In genomic region chr16:69727916-69728270, GRCh38 we compare ENCODE assay signal across 1 cellular context.
A peak's percentile ranks its signal among the peaks of the same experiment; 100 is the strongest.
TF ChIP-seq lines count a peak whose summit lies in the region.

No MANE protein-coding gene starts in this region.

TF ChIP-seq in K562, 482 proteins besides CTCF, POLR2A, EP300 and RAD21 (continued from another document):
- TF ChIP-seq ETV5 (CRISPR knock-in tag; IDR thresholded peaks at IDR 0.05; ENCODE audit: low read depth) (no peak), SMC3 (conservative IDR thresholded peaks at IDR 0.05; ENCODE audit: insufficient read depth, low read depth, low read length) (no peak), NCOA4 (IDR thresholded peaks at IDR 0.05; ENCODE audit: partially characterized antibody) (no peak), TBP (optimal IDR thresholded peaks at IDR 0.05; ENCODE audit: low read depth, low read length) (no peak), CCNT2 (IDR thresholded peaks at IDR 0.05; ENCODE audit: borderline replicate concordance, extremely low read depth, insufficient read length, low read depth, low read length) (no peak), RBM34 (IDR thresholded peaks at IDR 0.05; ENCODE audit: borderline replicate concordance, insufficient read depth, low read length) (no peak), FOSL1 (tag; conservative IDR thresholded peaks at IDR 0.05) (0 out of 2 replicates have a peak, but pooled peaks have one; percentile 11), ERF (CRISPR knock-in tag; IDR thresholded peaks at IDR 0.05) (no peak), ZNF740 (CRISPR knock-in tag; IDR thresholded peaks at IDR 0.05) (no peak), ZNF740 (tag; IDR thresholded peaks at IDR 0.05) (no peak), ZBTB26 (CRISPR knock-in tag; IDR thresholded peaks at IDR 0.05) (no peak), MEF2A (IDR thresholded peaks at IDR 0.05; ENCODE audit: control insufficient read depth, low read depth, low read length) (no peak), PCBP2 (IDR thresholded peaks at IDR 0.05; ENCODE audit: low read depth, low read length, poor library complexity, severe bottlenecking) (no peak), DNMT1 (IDR thresholded peaks at IDR 0.05) (no peak), GMEB1 (CRISPR knock-in tag; IDR thresholded peaks at IDR 0.05) (no peak), SIX5 (IDR thresholded peaks at IDR 0.05; ENCODE audit: borderline replicate concordance in 1 of 2, insufficient read depth in 1 of 2, low read depth in 1 of 2, low read length in 2 of 2) (no peak), NFE2L1 (tag; IDR thresholded peaks at IDR 0.05; ENCODE audit: borderline replicate concordance, low read depth) (no peak), E4F1 (CRISPR knock-in tag; IDR thresholded peaks at IDR 0.05; ENCODE audit: borderline replicate concordance) (no peak), TGIF2 (CRISPR knock-in tag; IDR thresholded peaks at IDR 0.05) (no peak), MCM5 (IDR thresholded peaks at IDR 0.05; ENCODE audit: low read depth) (no peak), NFIC (IDR thresholded peaks at IDR 0.05) (peak; percentile 63), MAX (CRISPR knock-in tag; IDR thresholded peaks at IDR 0.05) (0 out of 2 replicates have a peak, but pooled peaks have one; percentile 27), ZNF551 (CRISPR knock-in tag; IDR thresholded peaks at IDR 0.05) (no peak), MECOM (CRISPR knock-in tag; IDR thresholded peaks at IDR 0.05) (0 out of 2 replicates have a peak, but pooled peaks have one; percentile 55), CHD1 (IDR thresholded peaks at IDR 0.05; ENCODE audit: low read length) (peak; percentile 4), MGA (IDR thresholded peaks at IDR 0.05) (peak; percentile 44; the same call in 1 of the 2 replicates), POLR2G (IDR thresholded peaks at IDR 0.05; ENCODE audit: low read depth, low read length) (no peak), L3MBTL2 (IDR thresholded peaks at IDR 0.05) (peak; percentile 30; the same call in 1 of the 2 replicates), TFAP4 (CRISPR knock-in tag; IDR thresholded peaks at IDR 0.05; ENCODE audit: borderline replicate concordance) (no peak), CHD4 (IDR thresholded peaks at IDR 0.05; ENCODE audit: insufficient read depth, insufficient replicate concordance, low read depth, low read length, poor library complexity, severe bottlenecking) (no peak), MCM7 (IDR thresholded peaks at IDR 0.05) (no peak), CXXC5 (CRISPR knock-in tag; IDR thresholded peaks at IDR 0.05) (no peak)
